Comparison of ENCODE assay signal across 1 cellular context in genomic region chr10:63266337-63267327, GRCh38.
TF ChIP-seq lines count a peak whose summit lies in the region.

No MANE protein-coding gene starts in this region.

TF ChIP-seq in HepG2, 621 proteins besides CTCF, POLR2A, EP300 and RAD21 (continued from another document):
- TF ChIP-seq ZNF503 (CRISPR knock-in tag; IDR thresholded peaks at IDR 0.05): no peak
- TF ChIP-seq IKZF1 (IDR thresholded peaks at IDR 0.05): no peak
- no peak for TF ChIP-seq RFXANK (CRISPR knock-in tag; IDR thresholded peaks at IDR 0.05)
